Comparison of ENCODE assay signal across 8 cellular contexts in the genomic region with DNA sequence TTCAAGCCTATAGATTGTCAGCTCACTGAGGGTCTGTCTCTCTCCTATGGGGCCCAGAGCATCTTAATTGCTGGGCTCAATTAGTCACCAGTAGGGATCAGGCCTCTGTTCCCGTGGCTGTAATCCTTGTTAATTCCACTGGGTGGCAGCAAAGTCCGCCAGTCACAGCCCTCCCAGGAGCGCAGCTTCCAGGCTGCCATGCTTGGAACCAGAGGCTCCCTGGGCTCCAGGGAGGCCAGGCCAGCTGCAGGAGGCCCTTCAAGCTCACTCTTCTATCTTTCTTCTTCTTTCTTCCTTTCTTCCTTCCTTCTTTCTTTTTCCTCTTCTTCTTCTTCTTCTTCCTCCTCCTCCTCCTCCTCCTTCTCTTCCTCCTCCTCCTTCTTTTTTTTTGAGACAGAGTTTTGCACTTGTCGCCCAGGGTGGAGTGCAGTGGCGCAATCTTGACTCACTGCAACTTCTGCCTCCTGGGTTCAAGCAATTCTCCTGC. TPM values are rescaled to one million over a fixed set of nuclear protein-coding genes. Genes with fewer than 3 reads are reported as not detected.
DNase-seq lines count a peak whose midpoint lies in the region; ATAC-seq and TF ChIP-seq lines count a peak whose summit lies in the region.

No MANE protein-coding gene starts in this region.

- peak; percentile 85 for TF ChIP-seq CTCF in HL-60 (IDR thresholded peaks at IDR 0.05; ENCODE audit: insufficient read depth, low read length)
- peak; percentile 89 for TF ChIP-seq CTCF in activated CD8-positive, alpha-beta T cell treated with anti-CD3 and anti-CD28 coated beads for 36 hours (IDR thresholded peaks at IDR 0.05)
- peak; percentile 91 for TF ChIP-seq CTCF in mesothelial cell of epicardium (IDR thresholded peaks at IDR 0.05; ENCODE audit: unreplicated experiment)

- CTCF ChIA-PET in activated CD8-positive, alpha-beta T cell treated with anti-CD3 and anti-CD28 coated beads for 36 hours (lab: Charles Lee) = interaction anchor here (0.6 to 12.4 kb wide), 21 partner anchors 9 to 279 kb away, joined by 3 to 211 read pairs (median 5); a partner anchor contains a TSS

- POLR2A ChIA-PET in activated CD8-positive, alpha-beta T cell treated with anti-CD3 and anti-CD28 coated beads for 36 hours (lab: Charles Lee) = interaction anchor here (1.0 to 1.7 kb wide), 4 partner anchors 11 to 66 kb away, joined by 4 to 14 read pairs (median 4); a partner anchor contains a TSS

- no peak overlapping the region for H3K4me3 ChIP-seq in HL-60 (replicated peaks; ENCODE audit: insufficient read depth, low read length)

- H3K4me3 Mint-ChIP-seq in activated CD8-positive, alpha-beta T cell treated with anti-CD3 and anti-CD28 coated beads for 36 hours = no peak overlapping the region
- no peak overlapping the region for H3K4me3 Mint-ChIP-seq in effector memory CD8-positive, alpha-beta T cell
- no peak overlapping the region for H3K4me3 Mint-ChIP-seq in mesothelial cell of epicardium

- DNase-seq in GF-D8 (lab: John Stamatoyannopoulos, UW) = peak; percentile 20
- DNase-seq in HL-60 (ENCODE audit: low read depth in 1 of 2, low spot score in 1 of 2) = peak; percentile 38 to 80
- peak; percentile 68 for DNase-seq in NCI-H82 treated with DMSO at 0.1 percent for 48 hours (lab: John Stamatoyannopoulos, UW; ENCODE audit: unreplicated experiment)
- peak; percentile 84 for DNase-seq in activated CD8-positive, alpha-beta T cell treated with anti-CD3 and anti-CD28 coated beads for 36 hours
- DNase-seq in effector memory CD8-positive, alpha-beta T cell = peak; percentile 65 to 81 (median 75)
- DNase-seq in mesothelial cell of epicardium (ENCODE audit: low spot score in 2 of 2, unreplicated experiment in 2 of 2) = peak; percentile 61 to 88
- peak; percentile 52 to 60 for DNase-seq in stimulated activated CD8-positive, alpha-beta memory T cell treated with anti-CD3 and anti-CD28 coated beads, Interleukin-7, amount 100 ng/mL, for 1 hour (ENCODE audit: low read depth in 2 of 2)

- H3K27me3 Mint-ChIP-seq in activated CD8-positive, alpha-beta T cell treated with anti-CD3 and anti-CD28 coated beads for 36 hours = peaks cover 7% of the 10 kb centered on the region
- H3K27me3 Mint-ChIP-seq in effector memory CD8-positive, alpha-beta T cell = peaks cover 17 to 38% of the 10 kb centered on the region in 2 donors
- H3K27me3 Mint-ChIP-seq in mesothelial cell of epicardium (ENCODE audit: low read depth) = no peaks in the 10 kb centered on the region

- H3K9me3 Mint-ChIP-seq in activated CD8-positive, alpha-beta T cell treated with anti-CD3 and anti-CD28 coated beads for 36 hours = no peaks in the 10 kb centered on the region
- no peaks in the 10 kb centered on the region for H3K9me3 Mint-ChIP-seq in effector memory CD8-positive, alpha-beta T cell
- no peaks in the 10 kb centered on the region for H3K9me3 Mint-ChIP-seq in mesothelial cell of epicardium

- intact Hi-C loops in activated CD8-positive, alpha-beta T cell treated with anti-CD3 and anti-CD28 coated beads for 36 hours (cut with micrococcal nuclease) = loop anchor here (1.0 kb wide), 1 partner anchor 66 kb away; no protein-coding TSS in a partner anchor

- no peak overlapping the region for H3K27ac ChIP-seq in HL-60 (replicated peaks)

- peak; percentile 100 for ATAC-seq in activated CD8-positive, alpha-beta T cell treated with anti-CD3 and anti-CD28 coated beads for 36 hours
- peak; percentile 100 for ATAC-seq in effector memory CD8-positive, alpha-beta T cell (replicated peaks)
- ATAC-seq in GM18907 (IDR thresholded peaks at IDR 0.05; ENCODE audit: unreplicated experiment) = no peak

- no peaks in the 10 kb centered on the region for H3K4me1 Mint-ChIP-seq in activated CD8-positive, alpha-beta T cell treated with anti-CD3 and anti-CD28 coated beads for 36 hours (ENCODE audit: low read depth)
- H3K4me1 Mint-ChIP-seq in effector memory CD8-positive, alpha-beta T cell (ENCODE audit: low read depth in 2 of 2) = peaks cover 0 to 5% of the 10 kb centered on the region in 2 donors
- H3K4me1 Mint-ChIP-seq in mesothelial cell of epicardium = peaks cover 11% of the 10 kb centered on the region

- no peaks in the 10 kb centered on the region for H3K36me3 Mint-ChIP-seq in activated CD8-positive, alpha-beta T cell treated with anti-CD3 and anti-CD28 coated beads for 36 hours (ENCODE audit: low read depth)
- peaks cover 3% of the 10 kb centered on the region for H3K36me3 Mint-ChIP-seq in effector memory CD8-positive, alpha-beta T cell (ENCODE audit: insufficient read depth)
- H3K36me3 Mint-ChIP-seq in mesothelial cell of epicardium = no peaks in the 10 kb centered on the region

- H3K27me3 ChIP-seq in HL-60 (ENCODE audit: insufficient read depth, poor library complexity, severe bottlenecking) = peaks cover 9% of the 10 kb centered on the region

- no peak overlapping the region for H3K27ac Mint-ChIP-seq in activated CD8-positive, alpha-beta T cell treated with anti-CD3 and anti-CD28 coated beads for 36 hours
- H3K27ac Mint-ChIP-seq in effector memory CD8-positive, alpha-beta T cell = no peak overlapping the region
- H3K27ac Mint-ChIP-seq in mesothelial cell of epicardium = no peak overlapping the region

RNA-seq across cellular contexts. Expression of a gene that starts 14.4 kb away (rescaled TPM):
- total RNA-seq in activated CD8-positive, alpha-beta T cell treated with anti-CD3 and anti-CD28 coated beads for 36 hours = not detected
- total RNA-seq in mesothelial cell of epicardium = 16.2 to 27.9 TPM (median 19.7 TPM) in 3 replicates

RNA-seq across cellular contexts. Expression of a gene that starts 23.1 kb away (rescaled TPM):
- not detected for total RNA-seq in activated CD8-positive, alpha-beta T cell treated with anti-CD3 and anti-CD28 coated beads for 36 hours
- not detected in 3 replicates for total RNA-seq in mesothelial cell of epicardium

RNA-seq across cellular contexts. Expression of a gene that starts 32.2 kb away (rescaled TPM):
- total RNA-seq in activated CD8-positive, alpha-beta T cell treated with anti-CD3 and anti-CD28 coated beads for 36 hours = 10 to 100 TPM; 17.9 to 20.5 TPM
- total RNA-seq in mesothelial cell of epicardium = 17.7 to 21.0 TPM (median 18.6 TPM) in 3 replicates

RNA-seq across cellular contexts. Expression of a gene that starts 58.9 kb away (rescaled TPM):
- not detected for total RNA-seq in activated CD8-positive, alpha-beta T cell treated with anti-CD3 and anti-CD28 coated beads for 36 hours
- 34.8 to 40.6 TPM (median 35.1 TPM) in 3 replicates for total RNA-seq in mesothelial cell of epicardium

Comparison
In these comparisons a context has a peak if more than half of its experiments do, and no peak if none do; other contexts are left out.
1. DNase-seq: peak in every context shown above with its lines; median percentile 84 in activated CD8-positive, alpha-beta T cell treated with anti-CD3 and anti-CD28 coated beads for 36 hours; 75 in effector memory CD8-positive, alpha-beta T cell; 74 in mesothelial cell of epicardium; 68 in NCI-H82 treated with DMSO at 0.1 percent for 48 hours; 59 in HL-60; 56 in stimulated activated CD8-positive, alpha-beta memory T cell treated with anti-CD3 and anti-CD28 coated beads, Interleukin-7, amount 100 ng/mL, for 1 hour; 20 in GF-D8.
2. RNA of a gene that starts 14.4 kb away (total RNA-seq): 16.2 to 27.9 TPM in mesothelial cell of epicardium; not detected in activated CD8-positive, alpha-beta T cell treated with anti-CD3 and anti-CD28 coated beads for 36 hours; every median in the first group is over 10 times any median in the second.
3. Peak in every context shown above with its lines, with median percentiles within 50 percentile points of each other: CTCF ChIP-seq.